8 cellular contexts compared by ENCODE assay signal in the genomic region with DNA sequence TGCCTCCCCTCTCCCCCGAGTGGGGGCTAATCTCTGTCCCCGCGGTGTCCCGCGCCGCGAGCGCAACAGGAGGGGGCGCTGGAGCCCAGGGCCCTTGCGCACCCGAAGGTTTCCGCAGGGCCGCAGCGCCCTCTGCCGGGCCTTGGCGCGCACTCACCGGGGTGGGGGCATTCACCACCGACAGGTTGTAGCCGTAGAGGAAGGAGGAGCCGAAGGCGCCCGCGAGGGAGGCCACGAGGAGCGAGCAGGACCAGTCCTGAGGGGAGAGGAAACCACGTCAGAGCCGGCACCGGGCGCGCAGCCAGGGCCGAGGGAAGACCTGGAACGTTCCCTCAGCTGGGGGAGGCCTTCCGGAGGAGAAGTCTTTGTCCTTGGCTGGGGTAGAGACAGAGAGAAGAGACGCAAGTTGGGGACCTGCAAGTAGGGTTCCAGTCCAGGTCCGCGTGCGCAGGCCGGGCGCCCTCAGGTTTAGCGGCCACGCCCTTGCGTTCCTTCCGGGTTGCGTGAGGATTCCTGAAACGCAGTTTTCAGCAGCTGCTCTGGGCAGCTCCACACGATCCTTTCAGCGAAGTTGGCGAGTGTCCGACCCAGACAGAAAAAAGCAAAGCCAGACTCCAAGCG. TPM values are rescaled to one million over a fixed set of nuclear protein-coding genes. Genes with fewer than 3 reads are reported as not detected.
DNase-seq lines count a peak whose midpoint lies in the region; ATAC-seq and TF ChIP-seq lines count a peak whose summit lies in the region.

No MANE protein-coding gene starts in this region.

- peak; percentile 87 to 95 for DNase-seq in NCI-H1930 (lab: John Stamatoyannopoulos, UW)
- peak; percentile 97 for DNase-seq in WERI-Rb-1
- peak; percentile 94 to 95 for DNase-seq in breast epithelium (ENCODE audit: low spot score in 2 of 2)
- DNase-seq in ACHN: no peak

- H3K9ac ChIP-seq in iPS-20b (ENCODE audit: low read depth, low read length): peak overlapping the region; percentile 81; the same call in 1 of the 2 replicates

- H3K27ac ChIP-seq in WERI-Rb-1 (peak overlapping the region; percentile 83), breast epithelium (peak overlapping the region; percentile 87 to 89), iPS-20b (ENCODE audit: low read length) (no peak overlapping the region), skin epidermis (peak overlapping the region; percentile 45 to 92 (median 84))

- H3K36me3 ChIP-seq in WERI-Rb-1 (no peaks in the 10 kb centered on the region), breast epithelium (no peaks in the 10 kb centered on the region), iPS-20b (ENCODE audit: insufficient read depth, low read depth, low read length) (no peaks in the 10 kb centered on the region)

- no peak for TF ChIP-seq POLR2A in breast epithelium (IDR thresholded peaks at IDR 0.05)

- intact Hi-C loops in breast epithelium (cut with DNase I; ENCODE audit: low total_unique reads): loop anchor here (10.0 kb wide), 1 partner anchor 254 kb away; no protein-coding TSS in a partner anchor

- ATAC-seq in GM18498 (IDR thresholded peaks at IDR 0.05; ENCODE audit: unreplicated experiment) (peak; percentile 98), HG02884 (IDR thresholded peaks at IDR 0.05; ENCODE audit: unreplicated experiment) (peak; percentile 97)

- TF ChIP-seq CTCF in WERI-Rb-1 (IDR thresholded peaks at IDR 0.05; ENCODE audit: low read depth, low read length) (peak; percentile 99), breast epithelium (IDR thresholded peaks at IDR 0.05) (peak; percentile 85 to 99 (median 99))

- H3K4me3 ChIP-seq in WERI-Rb-1 (ENCODE audit: low read depth, low read length): peak overlapping the region; percentile 61
- peak overlapping the region; percentile 36 to 65 (median 50) for H3K4me3 ChIP-seq in breast epithelium
- peak overlapping the region; percentile 77 for H3K4me3 ChIP-seq in iPS-20b (ENCODE audit: low read length)
- H3K4me3 ChIP-seq in skin epidermis: peak overlapping the region; percentile 17 to 40 (median 34)

- H3K9me3 ChIP-seq in WERI-Rb-1 (ENCODE audit: severe bottlenecking): no peaks in the 10 kb centered on the region
- no peaks in the 10 kb centered on the region for H3K9me3 ChIP-seq in breast epithelium
- H3K9me3 ChIP-seq in iPS-20b (ENCODE audit: insufficient read depth, low read depth, low read length): no peaks in the 10 kb centered on the region

- H3K27me3 ChIP-seq in WERI-Rb-1 (ENCODE audit: insufficient read depth, low read depth, severe bottlenecking) (no peaks in the 10 kb centered on the region), breast epithelium (no peaks in the 10 kb centered on the region), iPS-20b (ENCODE audit: insufficient read depth, low read length) (peaks cover 17% of the 10 kb centered on the region)

- in situ Hi-C loops in ACHN (cut with HindIII; ENCODE audit: low pct_ligation_motif_present, low pct_unique_long_range_greater_than_20kb, low sequenced_read_pairs): no loop called here

- H3K4me1 ChIP-seq in breast epithelium (peaks cover 0 to 6% of the 10 kb centered on the region in 2 donors), iPS-20b (ENCODE audit: insufficient read depth, low read length) (no peaks in the 10 kb centered on the region)

RNA-seq across cellular contexts. Expression of a gene that starts 2.4 kb away (rescaled TPM):
- 10 to 100 TPM in 1 of 3 donors, 1 to 10 TPM in 2; 6.2 to 10.7 (median 9.5) TPM for total RNA-seq in breast epithelium
